Comparison of ENCODE assay signal across 9 cellular contexts in genomic region chr19:45505151-45505995, GRCh38. TPM values are rescaled to one million over a fixed set of nuclear protein-coding genes. Genes with fewer than 3 reads are reported as not detected.
DNase-seq lines count a peak whose midpoint lies in the region; ATAC-seq and TF ChIP-seq lines count a peak whose summit lies in the region.
"Had no signal": no experiment of that assay in that cellular context is flagged by ENCODE, and none has a peak within 500 bp of the region (broad histone marks: within the 10 kb centered on the region; RNA-seq: fewer than 3 reads in every experiment).

No MANE protein-coding gene starts in this region.

- peaks cover 30% of the 10 kb centered on the region for H3K79me2 ChIP-seq in Karpas-422 (ENCODE audit: low read length)

- peak overlapping the region; percentile 99; the same call in 1 of the 2 replicates for H3K4me3 ChIP-seq in Karpas-422 (ENCODE audit: low read length)
- H3K4me3 ChIP-seq in naive thymus-derived CD4-positive, alpha-beta T cell (ENCODE audit: low read length) = no peak overlapping the region

- H3K9ac ChIP-seq in Karpas-422 (ENCODE audit: low read length) = peak overlapping the region; percentile 96

- no peak for TF ChIP-seq CTCF in C4-2B (conservative IDR thresholded peaks at IDR 0.05)
- TF ChIP-seq CTCF in brain (conservative IDR thresholded peaks at IDR 0.05) = no peak

- H3K4me3 Mint-ChIP-seq in brain = peak overlapping the region; percentile 47 to 95 (median 73)
- peak overlapping the region; percentile 73 to 96 (median 92) for H3K4me3 Mint-ChIP-seq in naive thymus-derived CD4-positive, alpha-beta T cell

- in situ Hi-C loops in KBM-7 (cut with MboI; ENCODE audit: low pct_unique_long_range_greater_than_20kb, low sequenced_read_pairs) = no loop called here

- H3K27me3 ChIP-seq in Karpas-422 (ENCODE audit: low read length) = no peaks in the 10 kb centered on the region
- H3K27me3 ChIP-seq in naive thymus-derived CD4-positive, alpha-beta T cell (ENCODE audit: control insufficient read depth in 2 of 2, insufficient read depth in 2 of 2, low read length in 2 of 2) = no peaks in the 10 kb centered on the region

- intact Hi-C loops in naive thymus-derived CD4-positive, alpha-beta T cell (cut with micrococcal nuclease) = no loop called here
- intact Hi-C loops in head of caudate nucleus (cut with DNase I) = no loop called here

- POLR2A ChIA-PET in naive thymus-derived CD4-positive, alpha-beta T cell (lab: Charles Lee) = interaction anchor here (0.6 to 1.5 kb wide), 9 partner anchors 8 to 1211 kb away, joined by 3 to 7 read pairs (median 4); partner anchors contain the start of genes FOSB and PRKD2

- peak overlapping the region; percentile 80 for H3K4me2 ChIP-seq in Karpas-422 (ENCODE audit: low read depth, low read length, poor library complexity, severe bottlenecking)

- CTCF ChIA-PET in naive thymus-derived CD4-positive, alpha-beta T cell (lab: Charles Lee) = interaction anchor here (0.6 to 3.3 kb wide), 10 partner anchors 11 to 137 kb away, joined by 3 to 15 read pairs (median 4); partner anchors contain the start of gene FOSB

- no peak for DNase-seq in Karpas-422
- no peak for DNase-seq in naive thymus-derived CD4-positive, alpha-beta T cell
- no peak for DNase-seq in activated effector memory CD4-positive, alpha-beta T cell treated with Interleukin-2 at 50 U/mL for 16 hours
- DNase-seq in head of caudate nucleus = no peak
- no peak for DNase-seq in KBM-7

- peak overlapping the region in 3 of 5 experiments; percentile 29 to 74 (median 51) for H3K27ac Mint-ChIP-seq in brain
- peak overlapping the region; percentile 67 to 98 (median 94) for H3K27ac Mint-ChIP-seq in naive thymus-derived CD4-positive, alpha-beta T cell

- H3K36me3 ChIP-seq in Karpas-422 (ENCODE audit: insufficient read depth, low read length) = 0 out of 2 replicates have a peak, but pooled peaks cover 3% of the 10 kb centered on the region
- peaks cover 0 to 3% (median 0%) of the 10 kb centered on the region in 3 experiments for H3K36me3 ChIP-seq in naive thymus-derived CD4-positive, alpha-beta T cell (ENCODE audit: control insufficient read depth in 2 of 3, insufficient read depth in 3 of 3, low read length in 3 of 3)

- peaks cover 41% of the 10 kb centered on the region for H3K27me3 Mint-ChIP-seq in brain
- H3K27me3 Mint-ChIP-seq in naive thymus-derived CD4-positive, alpha-beta T cell = peaks cover 0 to 4% (median 0%) of the 10 kb centered on the region in 5 donors

- no peaks in the 10 kb centered on the region for H3K9me3 ChIP-seq in Karpas-422 (ENCODE audit: low read length)
- no peaks in the 10 kb centered on the region for H3K9me3 ChIP-seq in naive thymus-derived CD4-positive, alpha-beta T cell (ENCODE audit: control insufficient read depth in 2 of 3, low read length in 3 of 3)

- H3K9me2 ChIP-seq in Karpas-422 (replicated peaks; ENCODE audit: insufficient read depth, low read length) = no peaks in the 10 kb centered on the region

- peaks cover 8% of the 10 kb centered on the region; the same call in 1 of the 2 replicates for H4K20me1 ChIP-seq in Karpas-422 (ENCODE audit: insufficient read depth, low read depth, low read length)

- H3K27ac ChIP-seq in C4-2B = peak overlapping the region; percentile 82
- H3K27ac ChIP-seq in Karpas-422 (ENCODE audit: low read length) = no peak overlapping the region
- peak overlapping the region; percentile 87 for H3K27ac ChIP-seq in naive thymus-derived CD4-positive, alpha-beta T cell (ENCODE audit: low read depth, low read length)

- peaks cover 24% of the 10 kb centered on the region for H3K4me1 Mint-ChIP-seq in brain
- H3K4me1 Mint-ChIP-seq in naive thymus-derived CD4-positive, alpha-beta T cell = peaks cover 25 to 40% (median 28%) of the 10 kb centered on the region in 7 donors

- H3K4me1 ChIP-seq in Karpas-422 (ENCODE audit: low read length) = peaks cover 30% of the 10 kb centered on the region
- H3K4me1 ChIP-seq in naive thymus-derived CD4-positive, alpha-beta T cell (ENCODE audit: control insufficient read depth in 2 of 2, insufficient read depth in 2 of 2, low read length in 2 of 2) = peaks cover 14 to 16% of the 10 kb centered on the region in 2 donors

- H3K9me3 Mint-ChIP-seq in brain = no peaks in the 10 kb centered on the region
- no peaks in the 10 kb centered on the region for H3K9me3 Mint-ChIP-seq in naive thymus-derived CD4-positive, alpha-beta T cell

- no peak for ATAC-seq in naive thymus-derived CD4-positive, alpha-beta T cell
- ATAC-seq in HG02763 (IDR thresholded peaks at IDR 0.05; ENCODE audit: unreplicated experiment) = no peak

- no peaks in the 10 kb centered on the region for H3K36me3 Mint-ChIP-seq in brain
- H3K36me3 Mint-ChIP-seq in naive thymus-derived CD4-positive, alpha-beta T cell = peaks cover 0 to 11% (median 4%) of the 10 kb centered on the region in 5 donors

- H2AFZ ChIP-seq in Karpas-422 (ENCODE audit: low read length) = no peak overlapping the region

RNA-seq across cellular contexts. Expression of gene VASP, which starts 1.9 kb away (rescaled TPM):
- 77.9 and 97.9 TPM in 2 replicates for total RNA-seq in Karpas-422 (2014; rRNA removed; shearing (Covaris generic); ENCODE audit: low replicate concordance)
- polyA plus RNA-seq in brain (ENCODE audit: insufficient read depth, low read depth, low replicate concordance) = 34.2 TPM
- 100 to 1,000 TPM in 2 of 5 experiments, 10 to 100 TPM in 3; 71.3 to 206 (median 82.6) TPM for total RNA-seq in naive thymus-derived CD4-positive, alpha-beta T cell
- 10 to 100 TPM; 27.0 to 39.7 TPM for polyA plus RNA-seq in naive thymus-derived CD4-positive, alpha-beta T cell

RNA-seq across cellular contexts. Expression of gene PPM1N, which starts 7.1 kb away (rescaled TPM):
- 0.71 and 8.0 TPM in 2 replicates for total RNA-seq in Karpas-422 (2014; rRNA removed; shearing (Covaris generic); ENCODE audit: low replicate concordance)
- polyA plus RNA-seq in brain (ENCODE audit: insufficient read depth, low read depth, low replicate concordance) = 1.8 TPM
- 1 to 10 TPM; 1.3 to 8.5 (median 7.8) TPM for total RNA-seq in naive thymus-derived CD4-positive, alpha-beta T cell
- polyA plus RNA-seq in naive thymus-derived CD4-positive, alpha-beta T cell = 1 to 10 TPM; 2.8 to 4.0 TPM
- total RNA-seq: lung microvascular endothelial cell had no signal

RNA-seq across cellular contexts. Expression of gene RTN2, which starts 8.5 kb away (rescaled TPM):
- 3.1 and 4.6 TPM in 2 replicates for total RNA-seq in Karpas-422 (2014; rRNA removed; shearing (Covaris generic); ENCODE audit: low replicate concordance)
- polyA plus RNA-seq in brain (ENCODE audit: insufficient read depth, low read depth, low replicate concordance) = 64.4 TPM
- 1 to 10 TPM in 4 of 5 experiments, under 1 TPM in 1; 0.86 to 3.1 (median 2.4) TPM for total RNA-seq in naive thymus-derived CD4-positive, alpha-beta T cell
- polyA plus RNA-seq in naive thymus-derived CD4-positive, alpha-beta T cell = under 1 TPM; 0.30 to 0.37 TPM

RNA-seq across cellular contexts. Expression of gene FOSB, which starts 37.6 kb away (rescaled TPM):
- total RNA-seq in Karpas-422 (2014; rRNA removed; shearing (Covaris generic); ENCODE audit: low replicate concordance) = 2.5 and 4.0 TPM in 2 replicates
- polyA plus RNA-seq in brain (ENCODE audit: insufficient read depth, low read depth, low replicate concordance) = 0.92 TPM
- 1,000 to 10,000 TPM in 1 of 5 experiments, 100 to 1,000 TPM in 1, 10 to 100 TPM in 2, 1 to 10 TPM in 1; 2.1 to 1,925 (median 22.8) TPM for total RNA-seq in naive thymus-derived CD4-positive, alpha-beta T cell
- polyA plus RNA-seq in naive thymus-derived CD4-positive, alpha-beta T cell = 1 to 10 TPM; 3.0 to 5.3 TPM
